Comparison of ENCODE assay signal across 19 cellular contexts in the genomic region with DNA sequence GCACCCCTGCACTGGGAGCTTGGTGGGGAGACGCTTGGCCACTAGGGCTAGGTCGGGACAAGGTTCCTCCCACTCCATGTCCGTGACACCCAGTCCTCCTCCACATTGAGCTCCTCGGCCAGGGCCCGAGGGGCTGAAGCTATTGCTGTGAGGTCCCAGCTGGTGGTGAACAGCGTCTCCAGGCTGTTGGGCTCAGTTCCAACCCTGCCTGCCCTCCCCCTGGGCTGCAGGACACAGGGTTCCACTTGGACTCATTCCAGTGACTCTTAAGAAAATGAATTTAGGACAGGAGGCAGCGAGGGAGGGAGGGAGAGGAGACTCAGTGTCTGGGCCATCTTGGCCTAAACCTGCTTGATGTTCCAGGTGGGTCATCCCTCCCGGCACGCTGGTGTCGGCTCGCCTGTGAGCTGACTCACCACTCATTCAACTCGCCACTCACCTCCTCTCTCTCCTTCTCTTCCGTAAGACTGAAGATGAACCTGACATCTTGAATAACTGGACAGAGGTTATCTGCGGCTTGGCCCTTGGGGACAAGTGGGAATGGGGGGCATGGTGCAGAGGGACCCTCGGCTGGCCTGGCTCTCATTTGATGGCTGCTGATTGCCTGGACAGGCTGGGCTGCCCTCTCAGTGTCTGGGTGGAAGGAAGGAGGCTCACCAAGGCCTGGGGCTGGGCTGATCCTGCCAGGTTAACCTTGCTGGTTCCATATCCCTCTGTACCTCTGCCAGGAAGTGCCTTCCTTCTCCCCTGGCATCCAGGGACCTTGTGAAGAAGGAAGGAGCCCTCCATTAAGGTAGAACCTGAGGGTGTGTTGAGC.
DNase-seq lines count a peak whose midpoint lies in the region; ATAC-seq and TF ChIP-seq lines count a peak whose summit lies in the region.
"Had no signal": no experiment of that assay in that cellular context is flagged by ENCODE, and none has a peak within 500 bp of the region (broad histone marks: within the 10 kb centered on the region; RNA-seq: fewer than 3 reads in every experiment).

No MANE protein-coding gene starts in this region.

- DNase-seq in right atrium auricular region (ENCODE audit: low spot score): peak; percentile 49
- no peak for DNase-seq in left cardiac atrium
- DNase-seq in choroid plexus epithelial cell (ENCODE audit: low read depth): peak; percentile 4
- DNase-seq in osteoblast (ENCODE audit: insufficient read length, low spot score, missing footprints): peak; percentile 79
- DNase-seq in activated CD4-positive, alpha-beta T cell treated with anti-CD3 and anti-CD28 coated beads for 48 hours: no peak
- no peak for DNase-seq in DMS153 (lab: John Stamatoyannopoulos, UW)
- DNase-seq in GM03348 (ENCODE audit: low spot score): no peak
- DNase-seq: activated T-cell treated with anti-CD3 and anti-CD28 coated beads, Interleukin-2, amount 50 U/mL, for 72 hours; cortex of kidney; foreskin fibroblast; KBM-7; NCI-H2171 treated with DMSO at 0.1 percent for 48 hours; stimulated activated naive CD8-positive, alpha-beta T cell treated with anti-CD3 and anti-CD28 coated beads, Interleukin-15, Interleukin-2, amounts not matched to agents 100 U/mL and 50 U/mL, for 24 hours; SW 1271; uterus had no signal

- ATAC-seq in left cardiac atrium: no peak
- no peak for ATAC-seq in HG03139 (IDR thresholded peaks at IDR 0.05; ENCODE audit: unreplicated experiment)
- ATAC-seq: activated T-cell treated with anti-CD3 and anti-CD28 coated beads, Interleukin-2, amount 50 U/mL, for 72 hours; HCT116; right cardiac atrium; stimulated activated naive CD8-positive, alpha-beta T cell treated with anti-CD3 and anti-CD28 coated beads, Interleukin-15, Interleukin-2, amounts not matched to agents 100 U/mL and 50 U/mL, for 24 hours had no signal

- H3K9me3 ChIP-seq in right atrium auricular region (no peaks in the 10 kb centered on the region), osteoblast (ENCODE audit: low read depth, low read length) (no peaks in the 10 kb centered on the region)
- H3K9me3 ChIP-seq: neutrophil, uterus had no signal

- no peaks in the 10 kb centered on the region for H3K27me3 ChIP-seq in right atrium auricular region
- no peaks in the 10 kb centered on the region for H3K27me3 ChIP-seq in osteoblast (ENCODE audit: insufficient read depth, low read length)
- H3K27me3 ChIP-seq: neutrophil, uterus had no signal

- H3K4me3 ChIP-seq in right atrium auricular region: no peak overlapping the region
- no peak overlapping the region for H3K4me3 ChIP-seq in choroid plexus epithelial cell (ENCODE audit: low read depth, low read length)
- H3K4me3 ChIP-seq in osteoblast (ENCODE audit: insufficient read depth, low read length): no peak overlapping the region
- H3K4me3 ChIP-seq: uterus had no signal

- H3K79me2 ChIP-seq in osteoblast (ENCODE audit: insufficient read depth, low read length): no peaks in the 10 kb centered on the region

- peaks cover 0 to 3% of the 10 kb centered on the region in 2 donors for H3K4me1 ChIP-seq in right atrium auricular region
- H3K4me1 ChIP-seq in osteoblast (ENCODE audit: insufficient read depth, low read length): no peaks in the 10 kb centered on the region
- H3K4me1 ChIP-seq: uterus had no signal

- intact Hi-C loops in left cardiac atrium (cut with DNase I): no loop called here

- H4K20me1 ChIP-seq in osteoblast (ENCODE audit: insufficient read depth, low read length): no peaks in the 10 kb centered on the region

- H2AFZ ChIP-seq in osteoblast (ENCODE audit: low read length): no peak overlapping the region

- TF ChIP-seq CTCF in right atrium auricular region (IDR thresholded peaks at IDR 0.05): no peak
- TF ChIP-seq CTCF in choroid plexus epithelial cell (conservative IDR thresholded peaks at IDR 0.05; ENCODE audit: low read depth, low read length): no peak
- no peak for TF ChIP-seq CTCF in osteoblast (IDR thresholded peaks at IDR 0.05; ENCODE audit: extremely low read depth, low read depth, low read length)

- H3K27ac ChIP-seq in right atrium auricular region (no peak overlapping the region), osteoblast (ENCODE audit: low read depth, low read length) (no peak overlapping the region)
- H3K27ac ChIP-seq: neutrophil, uterus had no signal

- no peaks in the 10 kb centered on the region for H3K36me3 ChIP-seq in right atrium auricular region
- no peaks in the 10 kb centered on the region for H3K36me3 ChIP-seq in osteoblast (ENCODE audit: insufficient read depth, low read length)
- H3K36me3 ChIP-seq: neutrophil, uterus had no signal

- H3K4me2 ChIP-seq in osteoblast (ENCODE audit: insufficient read depth, low read length): no peak overlapping the region

Comparison
In these comparisons a context has a peak if more than half of its experiments do, and no peak if none do; other contexts are left out.
1. DNase-seq: peak in right atrium auricular region (single experiment), choroid plexus epithelial cell (single experiment) and osteoblast (single experiment); none in left cardiac atrium (single experiment), activated CD4-positive, alpha-beta T cell treated with anti-CD3 and anti-CD28 coated beads for 48 hours (single experiment), DMS153 (single experiment) and GM03348 (single experiment).